ENCODE assay signal across 23 cellular contexts in genomic region chr5:75463726-75464125, GRCh38. TPM values are rescaled to one million over a fixed set of nuclear protein-coding genes. Genes with fewer than 3 reads are reported as not detected.
DNase-seq lines count a peak whose midpoint lies in the region; ATAC-seq and TF ChIP-seq lines count a peak whose summit lies in the region.
"Had no signal": no experiment of that assay in that cellular context is flagged by ENCODE, and none has a peak within 500 bp of the region (broad histone marks: within the 10 kb centered on the region; RNA-seq: fewer than 3 reads in every experiment).

No MANE protein-coding gene starts in this region.

- ATAC-seq in RWPE2 (ENCODE audit: low read depth), result peak; percentile 69
- peak; percentile 64 for ATAC-seq in esophagus mucosa
- ATAC-seq: activated T-cell treated with anti-CD3 and anti-CD28 coated beads, Interleukin-2, amount 50 U/mL, for 72 hours; CD8-positive, alpha-beta T cell; right lobe of liver had no signal

- WGBS in smooth muscle cell (ENCODE audit: low lambda C conversion rate), result 98% methylated on average over 2 of the region's 2 CpGs

- H2AFZ ChIP-seq in smooth muscle cell (ENCODE audit: low read depth), result no peak overlapping the region

- H3K9ac ChIP-seq in smooth muscle cell (ENCODE audit: low read depth), result no peak overlapping the region

- H3F3A ChIP-seq in smooth muscle cell (ENCODE audit: low read depth), result no peaks in the 10 kb centered on the region

- H3K4me3 ChIP-seq in RWPE2 (ENCODE audit: severe bottlenecking) (no peak overlapping the region), neutrophil (ENCODE audit: low read depth in 1 of 2, low read length in 1 of 2) (no peak overlapping the region), smooth muscle cell (no peak overlapping the region)
- H3K4me3 ChIP-seq: ascending aorta, esophagus muscularis mucosa, right lobe of liver, upper lobe of left lung had no signal

- peaks cover 18% of the 10 kb centered on the region for H3K36me3 Mint-ChIP-seq in HFFc6 (ENCODE audit: low read depth)

- peaks cover 9% of the 10 kb centered on the region for H3K9me3 Mint-ChIP-seq in HFFc6

- no peak overlapping the region for H3K4me2 ChIP-seq in smooth muscle cell

- DNase-seq in NCI-H2107 treated with DMSO at 0.1 percent for 48 hours (lab: John Stamatoyannopoulos, UW; ENCODE audit: unreplicated experiment) (peak; percentile 6), NCI-H2107 (lab: John Stamatoyannopoulos, UW) (no peak), RWPE2 (ENCODE audit: low spot score) (no peak), HFFc6 (no peak), smooth muscle cell (lab: John Stamatoyannopoulos, UW; ENCODE audit: unreplicated experiment) (no peak)
- DNase-seq in activated CD4-positive, alpha-beta T cell treated with anti-CD3 and anti-CD28 coated beads, Interleukin-2, amount 50 U/mL, for 1 hour, result no peak
- DNase-seq: activated CD4-positive, alpha-beta T cell treated with anti-CD3 and anti-CD28 coated beads for 4 hours; activated naive CD4-positive, alpha-beta T cell treated with anti-CD3 and anti-CD28 coated beads, Interleukin-2, amount 50 U/mL, for 16 hours; activated T-cell treated with anti-CD3 and anti-CD28 coated beads, Interleukin-2, amount 50 U/mL, for 72 hours; AML-193; CD8-positive, alpha-beta T cell; DMS79; midbrain; NCI-H1105; NCI-H748 treated with DMSO at 0.1 percent for 48 hours; nephron progenitor cell; right lobe of liver; upper lobe of left lung had no signal

- TF ChIP-seq CTCF in RWPE2 (IDR thresholded peaks at IDR 0.05; ENCODE audit: poor library complexity, severe bottlenecking) (no peak), neutrophil (IDR thresholded peaks at IDR 0.05) (no peak), HFFc6 (IDR thresholded peaks at IDR 0.05) (no peak), smooth muscle cell (IDR thresholded peaks at IDR 0.05; ENCODE audit: borderline replicate concordance, insufficient read depth, poor library complexity, severe bottlenecking) (no peak)

- H3K27ac Mint-ChIP-seq in HFFc6, result no peak overlapping the region
- H3K27ac Mint-ChIP-seq: activated T-cell treated with anti-CD3 and anti-CD28 coated beads, Interleukin-2, amount 50 U/mL, for 72 hours; CD8-positive, alpha-beta T cell; nephron progenitor cell had no signal

- H3K27me3 ChIP-seq in RWPE2 (ENCODE audit: insufficient read depth, poor library complexity, severe bottlenecking), result no peaks in the 10 kb centered on the region
- H3K27me3 ChIP-seq in neutrophil, result no peaks in the 10 kb centered on the region
- no peaks in the 10 kb centered on the region for H3K27me3 ChIP-seq in smooth muscle cell (ENCODE audit: low read depth)
- H3K27me3 ChIP-seq: ascending aorta, esophagus muscularis mucosa, right lobe of liver, upper lobe of left lung had no signal

- H4K20me1 ChIP-seq in smooth muscle cell (ENCODE audit: low read depth), result peaks cover 62% of the 10 kb centered on the region

- peaks cover 17% of the 10 kb centered on the region for H3K4me1 ChIP-seq in RWPE2 (ENCODE audit: insufficient read depth, poor library complexity, severe bottlenecking)
- peaks cover 31 to 39% of the 10 kb centered on the region in 2 experiments for H3K4me1 ChIP-seq in neutrophil (ENCODE audit: control insufficient read depth in 1 of 2, insufficient read depth in 1 of 2, low read depth in 1 of 2, low read length in 1 of 2)
- H3K4me1 ChIP-seq in smooth muscle cell (ENCODE audit: low read depth), result no peaks in the 10 kb centered on the region
- H3K4me1 ChIP-seq: ascending aorta had no signal

- peaks cover under 1% of the 10 kb centered on the region for H3K36me3 ChIP-seq in RWPE2 (ENCODE audit: low read depth)
- H3K36me3 ChIP-seq in neutrophil, result peaks cover under 1% of the 10 kb centered on the region
- H3K36me3 ChIP-seq in smooth muscle cell (ENCODE audit: low read depth), result peaks cover 2% of the 10 kb centered on the region
- H3K36me3 ChIP-seq: ascending aorta, esophagus muscularis mucosa, right lobe of liver, upper lobe of left lung had no signal

- no peaks in the 10 kb centered on the region for H3K27me3 Mint-ChIP-seq in HFFc6 (ENCODE audit: insufficient read depth)
- H3K27me3 Mint-ChIP-seq: central memory CD8-positive, alpha-beta T cell had no signal

- no peak overlapping the region for H3K27ac ChIP-seq in RWPE2 (ENCODE audit: poor library complexity, severe bottlenecking)
- peak overlapping the region; percentile 55 for H3K27ac ChIP-seq in neutrophil
- H3K27ac ChIP-seq in smooth muscle cell (ENCODE audit: low read depth), result no peak overlapping the region
- H3K27ac ChIP-seq: ascending aorta, esophagus muscularis mucosa, right lobe of liver had no signal

- H3K4me1 Mint-ChIP-seq in HFFc6 (ENCODE audit: low read depth), result peaks cover 21% of the 10 kb centered on the region
- H3K4me1 Mint-ChIP-seq: nephron progenitor cell had no signal

- peaks cover 25% of the 10 kb centered on the region for H3K79me2 ChIP-seq in smooth muscle cell (ENCODE audit: low read depth)

- H3K4me3 Mint-ChIP-seq in HFFc6, result no peak overlapping the region
- H3K4me3 Mint-ChIP-seq: activated T-cell treated with anti-CD3 and anti-CD28 coated beads, Interleukin-2, amount 50 U/mL, for 72 hours; CD8-positive, alpha-beta T cell; central memory CD8-positive, alpha-beta T cell; nephron progenitor cell had no signal

- H3K9me3 ChIP-seq in RWPE2 (ENCODE audit: severe bottlenecking) (peaks cover 2% of the 10 kb centered on the region), neutrophil (no peaks in the 10 kb centered on the region), smooth muscle cell (replicated peaks; ENCODE audit: low read depth) (no peaks in the 10 kb centered on the region)
- H3K9me3 ChIP-seq: right lobe of liver had no signal

RNA-seq across cellular contexts. Expression of gene CERT1, which starts 47.7 kb away (rescaled TPM):
- 27.6 TPM for total RNA-seq in esophagus mucosa
- total RNA-seq in HFFc6 (2021; fragmentation: NEBNext Ultra II Directional; extraction: Animal tissue kit (Norgen Biotek cat#: 25700)), result 10 to 100 TPM; 19.4 to 28.3 (median 22.4) TPM
- 31.0 and 35.4 TPM in 2 replicates for total RNA-seq in smooth muscle cell
- polyA plus RNA-seq in smooth muscle cell, result 9.1 and 16.8 TPM in 2 replicates

RNA-seq across cellular contexts. Expression of gene POLK, which starts 48.0 kb away (rescaled TPM):
- 11.2 TPM for total RNA-seq in esophagus mucosa
- total RNA-seq in HFFc6 (2021; fragmentation: NEBNext Ultra II Directional; extraction: Animal tissue kit (Norgen Biotek cat#: 25700)), result 10 to 100 TPM; 25.5 to 30.8 (median 28.7) TPM
- total RNA-seq in smooth muscle cell, result 31.6 and 36.5 TPM in 2 replicates
- polyA plus RNA-seq in smooth muscle cell, result 12.8 and 15.0 TPM in 2 replicates
